In genomic region chr14:69259531-69260245, GRCh38 we compare ENCODE assay signal across 8 cellular contexts. TPM values are rescaled to one million over a fixed set of nuclear protein-coding genes. Genes with fewer than 3 reads are reported as not detected.
A peak's percentile ranks its signal among the peaks of the same experiment; 100 is the strongest.
DNase-seq lines count a peak whose midpoint lies in the region; ATAC-seq and TF ChIP-seq lines count a peak whose summit lies in the region.

GALNT16 (plus strand) TSS chr14:69260158; CDS start chr14:69260291, 133 bp downstream.

- TF ChIP-seq CTCF in HFFc6 (IDR thresholded peaks at IDR 0.05) (peak; percentile 62), heart left ventricle (IDR thresholded peaks at IDR 0.05) (peak in 11 of 12 donors; percentile 10 to 57 (median 40))

- intact Hi-C loops in activated CD4-positive, alpha-beta memory T cell treated with anti-CD3 and anti-CD28 coated beads for 36 hours (cut with micrococcal nuclease) = no loop called here
- intact Hi-C loops in heart left ventricle (cut with DNase I) = loop anchor here in 7 of 10 donors (2.0 to 10.0 kb wide), 8 partner anchors 29 to 315 kb away; partner anchors contain the start of gene CCDC177 (in 2 of the 7)
- intact Hi-C loops in posterior vena cava (cut with DNase I) = no loop called here

- CTCF ChIA-PET in activated CD4-positive, alpha-beta memory T cell treated with anti-CD3 and anti-CD28 coated beads for 36 hours (lab: Charles Lee) = interaction anchor here (0.9 to 6.7 kb wide), 5 partner anchors 16 to 200 kb away, joined by 3 to 42 read pairs (median 4); no protein-coding TSS in a partner anchor

- H3K36me3 Mint-ChIP-seq in HFFc6 (ENCODE audit: low read depth) = no peaks in the 10 kb centered on the region
- H3K36me3 Mint-ChIP-seq in activated CD4-positive, alpha-beta memory T cell treated with anti-CD3 and anti-CD28 coated beads for 36 hours = no peaks in the 10 kb centered on the region

- peak in 3 of 4 donors; percentile 29 to 48 (median 44) for ATAC-seq in heart left ventricle
- no peak for ATAC-seq in GM18873 (IDR thresholded peaks at IDR 0.05; ENCODE audit: low FRiP score, unreplicated experiment)

- peaks cover 2 to 69% (median 35%) of the 10 kb centered on the region in 12 donors for H3K4me1 ChIP-seq in heart left ventricle

- 0 to 1% (median 1%) methylated on average over 41 to 82 of the region's 82 CpGs for whole genome bisulfite sequencing in heart left ventricle, 4 donors

- H3K9me3 Mint-ChIP-seq in HFFc6 = no peaks in the 10 kb centered on the region
- no peaks in the 10 kb centered on the region for H3K9me3 Mint-ChIP-seq in activated CD4-positive, alpha-beta memory T cell treated with anti-CD3 and anti-CD28 coated beads for 36 hours

- POLR2A ChIA-PET in activated CD4-positive, alpha-beta memory T cell treated with anti-CD3 and anti-CD28 coated beads for 36 hours (lab: Charles Lee) = no interaction called here

- no peaks in the 10 kb centered on the region for H3K9me3 ChIP-seq in heart left ventricle

- peak within 1 kb of the TSS; percentile 61 to 94 (median 68) for H3K4me3 ChIP-seq in heart left ventricle

- peak; percentile 5 for DNase-seq in CD1c-positive myeloid dendritic cell (ENCODE audit: extremely low spot score)
- DNase-seq in HFFc6 = no peak
- DNase-seq in activated CD4-positive, alpha-beta memory T cell treated with anti-CD3 and anti-CD28 coated beads for 36 hours = no peak
- DNase-seq in heart left ventricle = peak; percentile 43 to 76 (median 62)
- peak; percentile 82 for DNase-seq in posterior vena cava (ENCODE audit: low spot score)
- DNase-seq in activated CD4-positive, CD25-positive, alpha-beta regulatory T cell (lab: John Stamatoyannopoulos, UW) = no peak
- no peak for DNase-seq in T-helper 9 cell

- H3K27ac Mint-ChIP-seq in HFFc6 = no peak within 1 kb of the TSS
- no peak within 1 kb of the TSS for H3K27ac Mint-ChIP-seq in activated CD4-positive, alpha-beta memory T cell treated with anti-CD3 and anti-CD28 coated beads for 36 hours

- H3K27me3 ChIP-seq in heart left ventricle = peaks cover 0 to 62% (median 0%) of the 10 kb centered on the region in 9 donors

- H3K27ac ChIP-seq in heart left ventricle = peak within 1 kb of the TSS; percentile 5 to 90 (median 82)

- H3K36me3 ChIP-seq in heart left ventricle = no peaks in the 10 kb centered on the region

- peaks cover 27% of the 10 kb centered on the region for H3K4me1 Mint-ChIP-seq in HFFc6 (ENCODE audit: low read depth)
- peaks cover 4% of the 10 kb centered on the region for H3K4me1 Mint-ChIP-seq in activated CD4-positive, alpha-beta memory T cell treated with anti-CD3 and anti-CD28 coated beads for 36 hours (ENCODE audit: low read depth)

- no peak for TF ChIP-seq POLR2A in heart left ventricle (IDR thresholded peaks at IDR 0.05)

- peak within 1 kb of the TSS; percentile 65 for H3K4me3 Mint-ChIP-seq in HFFc6
- H3K4me3 Mint-ChIP-seq in activated CD4-positive, alpha-beta memory T cell treated with anti-CD3 and anti-CD28 coated beads for 36 hours = peak within 1 kb of the TSS; percentile 50

- H3K27me3 Mint-ChIP-seq in HFFc6 (ENCODE audit: insufficient read depth) = peaks cover 35% of the 10 kb centered on the region
- H3K27me3 Mint-ChIP-seq in activated CD4-positive, alpha-beta memory T cell treated with anti-CD3 and anti-CD28 coated beads for 36 hours = peaks cover 43% of the 10 kb centered on the region

RNA-seq across cellular contexts. Expression of gene GALNT16, which starts in this region (rescaled TPM):
- under 1 TPM; 0.11 to 0.38 (median 0.24) TPM for total RNA-seq in HFFc6 (2021; fragmentation: NEBNext Ultra II Directional; extraction: Animal tissue kit (Norgen Biotek cat#: 25700))
- not detected for total RNA-seq in activated CD4-positive, alpha-beta memory T cell treated with anti-CD3 and anti-CD28 coated beads for 36 hours
- total RNA-seq in heart left ventricle = 10 to 100 TPM; 42.5 to 81.6 (median 62.4) TPM
- polyA plus RNA-seq in heart left ventricle = 10 to 100 TPM; 17.0 to 48.6 TPM
- total RNA-seq in posterior vena cava = 10 to 100 TPM; 18.2 to 23.4 TPM

Comparison
In these comparisons a context has a peak if more than half of its experiments do, and no peak if none do; other contexts are left out.
1. RNA of gene GALNT16 (total RNA-seq): 42.5 to 81.6 TPM in heart left ventricle and 18.2 to 23.4 TPM in posterior vena cava; 0.11 to 0.38 TPM in HFFc6 and not detected in activated CD4-positive, alpha-beta memory T cell treated with anti-CD3 and anti-CD28 coated beads for 36 hours; every median in the first group is over 10 times any median in the second.
2. DNase-seq: peak in CD1c-positive myeloid dendritic cell (single experiment), heart left ventricle (5 of 5) and posterior vena cava (single experiment); none in HFFc6 (single experiment), activated CD4-positive, alpha-beta memory T cell treated with anti-CD3 and anti-CD28 coated beads for 36 hours (single experiment), activated CD4-positive, CD25-positive, alpha-beta regulatory T cell (0 of 4) and T-helper 9 cell (single experiment).
3. intact Hi-C loops: an anchor here in heart left ventricle (2.0 to 10.0 kb wide); none called in activated CD4-positive, alpha-beta memory T cell treated with anti-CD3 and anti-CD28 coated beads for 36 hours and posterior vena cava.